In the genomic region with DNA sequence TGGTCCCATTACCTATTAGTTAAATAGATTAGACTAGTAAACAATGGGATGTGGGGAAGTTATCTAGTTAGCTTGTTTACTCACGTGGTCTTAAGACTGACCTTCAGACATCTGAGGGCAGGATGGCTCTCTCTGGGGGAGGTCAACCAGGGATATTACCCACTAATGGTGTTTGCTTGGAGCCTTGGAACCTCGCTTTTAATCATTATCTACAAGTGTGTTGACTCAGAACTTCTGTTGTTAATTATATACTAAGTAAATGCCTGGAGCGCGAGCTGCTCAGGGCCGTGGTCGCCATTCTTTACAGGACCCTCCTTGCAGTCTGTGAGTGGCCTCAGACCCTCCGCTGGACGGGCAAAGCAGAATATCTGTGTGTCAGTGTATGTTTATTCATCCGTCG, we compare ENCODE assay signal across 16 cellular contexts.
"Had no signal": no experiment of that assay in that cellular context is flagged by ENCODE, and none has a peak within 500 bp of the region (broad histone marks: within the 10 kb centered on the region; RNA-seq: fewer than 3 reads in every experiment).

No MANE protein-coding gene starts in this region.

- DNase-seq: activated CD4-positive, alpha-beta T cell treated with anti-CD3 and anti-CD28 coated beads, Interleukin-2, amount 50 U/mL, for 48 hours; activated CD4-positive, CD25-positive, alpha-beta regulatory T cell treated with anti-CD3 and anti-CD28 coated beads, Interleukin-2, amount 50 U/mL, for 72 hours; activated gamma-delta T cell; activated T-cell treated with anti-CD3 and anti-CD28 coated beads, Interleukin-2, amount 50 U/mL, for 48 hours; cerebellar nuclear complex; glutamatergic neuron; immature natural killer cell; left ventricle myocardium inferior; retina; T-helper 9 cell; transverse colon had no signal

- H3K36me3 ChIP-seq: esophagus muscularis mucosa, left ventricle myocardium inferior, transverse colon had no signal

- H3K9me3 ChIP-seq: esophagus muscularis mucosa, left ventricle myocardium inferior, transverse colon had no signal

- H3K36me3 Mint-ChIP-seq: activated naive CD8-positive, alpha-beta T cell; immature natural killer cell; memory B cell had no signal

- H3K4me3 Mint-ChIP-seq: activated naive CD8-positive, alpha-beta T cell; immature natural killer cell; memory B cell; neural crest cell had no signal

- H3K4me1 ChIP-seq: esophagus muscularis mucosa, left ventricle myocardium inferior, transverse colon had no signal

- H3K27ac ChIP-seq: esophagus muscularis mucosa, left ventricle myocardium inferior, skin epidermis, transverse colon had no signal

- H3K9me3 Mint-ChIP-seq: immature natural killer cell, neural crest cell had no signal

- H3K4me1 Mint-ChIP-seq: memory B cell, neural crest cell had no signal

- H3K4me3 ChIP-seq: esophagus muscularis mucosa, left ventricle myocardium inferior, skin epidermis, transverse colon had no signal

- H3K27ac Mint-ChIP-seq: activated naive CD8-positive, alpha-beta T cell; immature natural killer cell; memory B cell had no signal

- H3K27me3 ChIP-seq: transverse colon had no signal
